Comparison of ENCODE assay signal across 29 cellular contexts in the genomic region with DNA sequence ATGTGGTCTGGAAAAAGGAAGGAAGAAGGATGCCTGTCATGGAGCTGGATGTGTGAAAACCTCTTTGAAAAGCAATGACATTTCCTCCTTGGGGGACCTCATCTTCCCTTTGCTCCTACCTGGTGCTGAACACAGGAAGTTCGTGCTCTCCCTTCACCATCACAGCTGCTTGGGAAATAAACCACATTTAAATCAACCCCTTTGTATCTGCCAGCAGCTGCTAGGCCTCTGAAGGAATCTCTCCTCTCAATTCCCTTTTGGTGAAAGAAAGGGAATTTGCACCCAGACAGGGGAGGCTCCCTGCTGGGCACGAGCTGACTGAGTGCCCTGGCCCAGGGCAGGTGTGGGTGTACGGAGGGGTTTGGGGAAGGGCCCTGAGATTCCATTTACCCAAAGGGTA.
"Had no signal": no experiment of that assay in that cellular context is flagged by ENCODE, and none has a peak within 500 bp of the region (broad histone marks: within the 10 kb centered on the region; RNA-seq: fewer than 3 reads in every experiment).

No MANE protein-coding gene starts in this region.

- H3K4me1 ChIP-seq: adrenal gland, ascending aorta, colonic mucosa had no signal

- H3K4me3 Mint-ChIP-seq: activated B cell treated with CpG ODN at 0.5 μM for 24 hours; activated CD8-positive, alpha-beta T cell treated with anti-CD3 and anti-CD28 coated beads for 36 hours; activated naive CD4-positive, alpha-beta T cell treated with anti-CD3 and anti-CD28 coated beads for 36 hours; activated naive CD4-positive, alpha-beta T cell treated with anti-CD3 and anti-CD28 coated beads, Interleukin-2, amount 50 U/mL, for 24 hours; activated naive CD8-positive, alpha-beta T cell treated with anti-CD3 and anti-CD28 coated beads for 36 hours; activated naive CD8-positive, alpha-beta T cell treated with anti-CD3 and anti-CD28 coated beads, Interleukin-2, amount 50 U/mL, for 24 hours; activated T-helper 1 cell treated with anti-CD3 and anti-CD28 coated beads, Interleukin-12 subunit alpha, Interleukin-12 subunit beta, Interleukin-2, Interleukin-4 antibody, amounts not matched to agents 30 ng/mL and 10 ng/mL and 1 ng/mL, durations not matched to agents 14 hours and 24 hours and 36 hours had no signal

- H3K36me3 Mint-ChIP-seq: activated naive CD4-positive, alpha-beta T cell treated with anti-CD3 and anti-CD28 coated beads, Interleukin-2, amount 50 U/mL, for 24 hours; activated naive CD8-positive, alpha-beta T cell treated with anti-CD3 and anti-CD28 coated beads for 36 hours; brain had no signal

- H3K27ac ChIP-seq: adrenal gland, ascending aorta, breast epithelium, cardiac muscle cell, colonic mucosa, VCaP had no signal

- H3K4me1 Mint-ChIP-seq: activated B cell treated with CpG ODN at 0.5 μM for 24 hours; activated naive CD4-positive, alpha-beta T cell treated with anti-CD3 and anti-CD28 coated beads, Interleukin-2, amount 50 U/mL, for 24 hours; activated naive CD8-positive, alpha-beta T cell treated with anti-CD3 and anti-CD28 coated beads for 36 hours; activated naive CD8-positive, alpha-beta T cell treated with anti-CD3 and anti-CD28 coated beads, Interleukin-2, amount 50 U/mL, for 24 hours had no signal

- H3K27ac Mint-ChIP-seq: activated B cell treated with CpG ODN at 0.5 μM for 24 hours; activated CD8-positive, alpha-beta T cell treated with anti-CD3 and anti-CD28 coated beads for 36 hours; activated naive CD4-positive, alpha-beta T cell treated with anti-CD3 and anti-CD28 coated beads for 36 hours; activated naive CD4-positive, alpha-beta T cell treated with anti-CD3 and anti-CD28 coated beads, Interleukin-2, amount 50 U/mL, for 24 hours; activated naive CD8-positive, alpha-beta T cell treated with anti-CD3 and anti-CD28 coated beads for 36 hours; activated naive CD8-positive, alpha-beta T cell treated with anti-CD3 and anti-CD28 coated beads, Interleukin-2, amount 50 U/mL, for 24 hours; activated T-helper 1 cell treated with anti-CD3 and anti-CD28 coated beads, Interleukin-12 subunit alpha, Interleukin-12 subunit beta, Interleukin-2, Interleukin-4 antibody, amounts not matched to agents 30 ng/mL and 10 ng/mL and 1 ng/mL, durations not matched to agents 14 hours and 24 hours and 36 hours; activated T-helper 2 cell treated with anti-CD3 and anti-CD28 coated beads, Interferon-gamma antibody, Interleukin-2, Interleukin-4, amounts not matched to agents 10 μg/mL and 5 μg/mL and 100 μg/mL, durations not matched to agents 14 hours and 24 hours and 36 hours had no signal

- H3K4me3 ChIP-seq: adrenal gland, ascending aorta, breast epithelium, cardiac muscle cell, colonic mucosa had no signal

- H3K36me3 ChIP-seq: adrenal gland, ascending aorta, breast epithelium, cardiac muscle cell, colonic mucosa had no signal

- ATAC-seq: activated CD4-positive, CD25-positive, alpha-beta regulatory T cell treated with anti-CD3 and anti-CD28 coated beads, Interleukin-2, amount 50 U/mL, for 24 hours; activated CD8-positive, alpha-beta T cell treated with anti-CD3 and anti-CD28 coated beads for 36 hours; esophagus mucosa had no signal

- H3K27me3 ChIP-seq: adrenal gland, ascending aorta, breast epithelium, colonic mucosa had no signal

- H3K9me3 Mint-ChIP-seq: activated B cell treated with CpG ODN at 0.5 μM for 24 hours; activated CD8-positive, alpha-beta T cell treated with anti-CD3 and anti-CD28 coated beads for 36 hours; activated naive CD4-positive, alpha-beta T cell treated with anti-CD3 and anti-CD28 coated beads for 36 hours; activated naive CD4-positive, alpha-beta T cell treated with anti-CD3 and anti-CD28 coated beads, Interleukin-2, amount 50 U/mL, for 24 hours; activated naive CD8-positive, alpha-beta T cell treated with anti-CD3 and anti-CD28 coated beads for 36 hours; activated naive CD8-positive, alpha-beta T cell treated with anti-CD3 and anti-CD28 coated beads, Interleukin-2, amount 50 U/mL, for 24 hours; activated T-helper 1 cell treated with anti-CD3 and anti-CD28 coated beads, Interleukin-12 subunit alpha, Interleukin-12 subunit beta, Interleukin-2, Interleukin-4 antibody, amounts not matched to agents 30 ng/mL and 10 ng/mL and 1 ng/mL, durations not matched to agents 14 hours and 24 hours and 36 hours; activated T-helper 2 cell treated with anti-CD3 and anti-CD28 coated beads, Interferon-gamma antibody, Interleukin-2, Interleukin-4, amounts not matched to agents 10 μg/mL and 5 μg/mL and 100 μg/mL, durations not matched to agents 14 hours and 24 hours and 36 hours; brain had no signal

- DNase-seq: activated B cell treated with CpG ODN at 0.5 μM for 24 hours; activated CD4-positive, alpha-beta T cell treated with anti-CD3 and anti-CD28 coated beads for 48 hours; activated CD4-positive, alpha-beta T cell treated with anti-CD3 and anti-CD28 coated beads, Interleukin-2, amount 50 U/mL, for 1 hour; activated CD4-positive, alpha-beta T cell treated with anti-CD3 and anti-CD28 coated beads, Interleukin-2, amount 50 U/mL, for 48 hours; activated CD8-positive, alpha-beta memory T cell treated with anti-CD3 and anti-CD28 coated beads for 24 hours; activated CD8-positive, alpha-beta T cell treated with anti-CD3 and anti-CD28 coated beads for 36 hours; activated effector memory CD4-positive, alpha-beta T cell treated with anti-CD3 and anti-CD28 coated beads, Interleukin-2, amount 50 U/mL, for 16 hours; activated naive CD4-positive, alpha-beta T cell treated with anti-CD3 and anti-CD28 coated beads for 36 hours; activated naive CD8-positive, alpha-beta T cell treated with anti-CD3 and anti-CD28 coated beads for 36 hours; activated naive CD8-positive, alpha-beta T cell treated with anti-CD3 and anti-CD28 coated beads, Interleukin-2, amount 50 U/mL, for 24 hours; activated T-cell treated with anti-CD3 and anti-CD28 coated beads, Interleukin-2, amount 50 U/mL, for 48 hours; adrenal gland; central memory CD4-positive, alpha-beta T cell; cerebellar nuclear complex; colonic mucosa; effector CD8-positive, alpha-beta T cell; foreskin fibroblast; head of caudate nucleus; T-helper 2 cell had no signal

- H3K27me3 Mint-ChIP-seq: activated B cell treated with CpG ODN at 0.5 μM for 24 hours; activated naive CD8-positive, alpha-beta T cell treated with anti-CD3 and anti-CD28 coated beads for 36 hours; activated naive CD8-positive, alpha-beta T cell treated with anti-CD3 and anti-CD28 coated beads, Interleukin-2, amount 50 U/mL, for 24 hours had no signal

- H3K9me3 ChIP-seq: adrenal gland, ascending aorta, breast epithelium, colonic mucosa had no signal
